Comparison of ENCODE assay signal across 14 cellular contexts in the genomic region with DNA sequence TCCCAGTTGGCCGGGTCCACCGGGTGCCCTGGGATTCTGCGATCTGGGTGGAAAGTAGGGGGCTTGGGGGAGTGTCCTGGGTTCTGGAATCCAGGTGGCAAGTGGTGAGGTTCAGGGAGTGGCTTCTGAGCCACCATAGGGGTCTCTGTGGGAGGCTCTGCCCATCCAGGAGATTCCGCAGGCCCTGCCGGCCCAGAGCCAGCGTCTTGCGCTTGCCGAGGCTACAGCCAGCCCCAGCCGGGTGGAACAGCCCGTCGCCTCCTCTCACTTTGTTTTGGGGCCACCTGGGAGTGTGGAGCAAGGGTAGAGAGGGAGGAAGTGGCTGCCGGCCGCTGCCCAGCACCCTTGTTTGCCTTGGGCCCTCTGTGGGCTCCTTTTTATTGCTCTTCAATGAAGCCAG.
DNase-seq lines count a peak whose midpoint lies in the region; ATAC-seq and TF ChIP-seq lines count a peak whose summit lies in the region.
"Had no signal": no experiment of that assay in that cellular context is flagged by ENCODE, and none has a peak within 500 bp of the region (broad histone marks: within the 10 kb centered on the region; RNA-seq: fewer than 3 reads in every experiment).

No MANE protein-coding gene starts in this region.

- WGBS in adrenal gland, 4 donors: 81 to 83% (median 82%) methylated on average over 10 to 13 of the region's 13 CpGs
- 78% methylated on average over 12 of the region's 13 CpGs; no CpG with 5 or more reads in 1 of the 2 donors for WGBS in transverse colon (ENCODE audit: low coverage in 1 of 2), 2 donors

- H3K4me2 ChIP-seq in osteoblast (ENCODE audit: insufficient read depth, low read length): no peak overlapping the region
- H3K4me2 ChIP-seq: SK-N-SH had no signal

- peaks cover 0 to 16% of the 10 kb centered on the region in 2 donors for H3K4me1 ChIP-seq in adrenal gland (replicated peaks in 1 of 2)
- peaks cover 0 to 48% of the 10 kb centered on the region in 2 donors for H3K4me1 ChIP-seq in right atrium auricular region
- no peaks in the 10 kb centered on the region for H3K4me1 ChIP-seq in osteoblast (ENCODE audit: insufficient read depth, low read length)
- peaks cover 18 to 39% (median 30%) of the 10 kb centered on the region in 4 donors for H3K4me1 ChIP-seq in transverse colon

- H3K36me3 ChIP-seq in adrenal gland (replicated peaks in 1 of 2) (peaks cover 0 to 31% of the 10 kb centered on the region in 2 donors), right atrium auricular region (peaks cover 21% of the 10 kb centered on the region), osteoblast (ENCODE audit: insufficient read depth, low read length) (peaks cover 5% of the 10 kb centered on the region), transverse colon (peaks cover 0 to 7% (median 0%) of the 10 kb centered on the region in 4 donors)

- DNase-seq in adrenal gland (no peak), right atrium auricular region (ENCODE audit: low spot score) (no peak), osteoblast (ENCODE audit: insufficient read length, low spot score, missing footprints) (peak; percentile 83), transverse colon (no peak), ecto neural progenitor cell (ENCODE audit: low spot score) (no peak), NCI-H1092 (lab: John Stamatoyannopoulos, UW) (no peak), HK-2 (ENCODE audit: unreplicated experiment) (no peak)
- DNase-seq: activated CD8-positive, alpha-beta T cell treated with anti-CD3 and anti-CD28 coated beads for 36 hours; GF-D8; HFFc6; NCI-H187 treated with DMSO at 0.1 percent for 48 hours; NCI-H510A had no signal

- peaks cover 8% of the 10 kb centered on the region for H4K20me1 ChIP-seq in osteoblast (ENCODE audit: insufficient read depth, low read length)

- H3K9me3 ChIP-seq in adrenal gland (replicated peaks in 1 of 3): no peaks in the 10 kb centered on the region
- no peaks in the 10 kb centered on the region for H3K9me3 ChIP-seq in right atrium auricular region
- H3K9me3 ChIP-seq in osteoblast (ENCODE audit: low read depth, low read length): no peaks in the 10 kb centered on the region
- H3K9me3 ChIP-seq in transverse colon: no peaks in the 10 kb centered on the region
- H3K9me3 ChIP-seq: SK-N-SH had no signal

- intact Hi-C loops in adrenal gland (cut with DNase I) (no loop called here), transverse colon (cut with DNase I; ENCODE audit: low total_unique reads) (no loop called here)

- peak overlapping the region in 3 of 5 donors; percentile 30 to 70 (median 57) for H3K27ac ChIP-seq in adrenal gland
- peak overlapping the region; percentile 78 to 86 for H3K27ac ChIP-seq in right atrium auricular region
- H3K27ac ChIP-seq in osteoblast (ENCODE audit: low read depth, low read length): no peak overlapping the region
- H3K27ac ChIP-seq in transverse colon: peak overlapping the region; percentile 74 to 91 (median 83)

- H3K79me2 ChIP-seq in osteoblast (ENCODE audit: insufficient read depth, low read length): no peaks in the 10 kb centered on the region

- TF ChIP-seq CTCF in adrenal gland (IDR thresholded peaks at IDR 0.05): no peak
- TF ChIP-seq CTCF in right atrium auricular region (IDR thresholded peaks at IDR 0.05): no peak
- no peak for TF ChIP-seq CTCF in osteoblast (IDR thresholded peaks at IDR 0.05; ENCODE audit: extremely low read depth, low read depth, low read length)
- TF ChIP-seq CTCF in transverse colon (IDR thresholded peaks at IDR 0.05): no peak

- no peak for TF ChIP-seq POLR2A in adrenal gland (IDR thresholded peaks at IDR 0.05)
- no peak for TF ChIP-seq POLR2A in transverse colon (IDR thresholded peaks at IDR 0.05)

- no peak for TF ChIP-seq EP300 in transverse colon (IDR thresholded peaks at IDR 0.05; ENCODE audit: low read depth)

- in situ Hi-C loops in transverse colon (cut with MboI; ENCODE audit: low pct_ligation_motif_present in 1 of 4, low pct_unique_long_range_greater_than_20kb in 1 of 4, low sequenced_read_pairs in 3 of 4): loop anchor here in 1 of 4 donors (25.0 kb wide), 1 partner anchor 138 kb away; a partner anchor contains a TSS

- no peak overlapping the region for H3K4me3 ChIP-seq in adrenal gland
- H3K4me3 ChIP-seq in right atrium auricular region: no peak overlapping the region
- no peak overlapping the region for H3K4me3 ChIP-seq in osteoblast (ENCODE audit: insufficient read depth, low read length)
- no peak overlapping the region for H3K4me3 ChIP-seq in transverse colon

- no peak overlapping the region for H2AFZ ChIP-seq in osteoblast (ENCODE audit: low read length)

- H3K27me3 ChIP-seq in adrenal gland: no peaks in the 10 kb centered on the region
- no peaks in the 10 kb centered on the region for H3K27me3 ChIP-seq in right atrium auricular region
- H3K27me3 ChIP-seq in osteoblast (ENCODE audit: insufficient read depth, low read length): no peaks in the 10 kb centered on the region
- H3K27me3 ChIP-seq in transverse colon: no peaks in the 10 kb centered on the region

- no peak for ATAC-seq in GM21528 (IDR thresholded peaks at IDR 0.05; ENCODE audit: low FRiP score, unreplicated experiment)
- ATAC-seq: activated CD8-positive, alpha-beta T cell treated with anti-CD3 and anti-CD28 coated beads for 36 hours had no signal
